15 cellular contexts compared by ENCODE assay signal in genomic region chr4:61628727-61629126, GRCh38.
DNase-seq lines count a peak whose midpoint lies in the region; ATAC-seq and TF ChIP-seq lines count a peak whose summit lies in the region.
"Had no signal": no experiment of that assay in that cellular context is flagged by ENCODE, and none has a peak within 500 bp of the region (broad histone marks: within the 10 kb centered on the region; RNA-seq: fewer than 3 reads in every experiment).

No MANE protein-coding gene starts in this region.

- H3K27ac ChIP-seq in hepatocyte, result no peak overlapping the region
- H3K27ac ChIP-seq: BLaER1 treated with 17β-estradiol and CSF1 and Interleukin-3, amounts not matched to agents 10 nM and 100 nM had no signal

- no peaks in the 10 kb centered on the region for H3K9me3 ChIP-seq in hepatocyte (ENCODE audit: low read depth)
- H3K9me3 ChIP-seq: BLaER1 treated with 17β-estradiol and CSF1 and Interleukin-3, amounts not matched to agents 10 nM and 100 nM had no signal

- H3K4me2 ChIP-seq in hepatocyte, result peak overlapping the region; percentile 47
- H3K4me2 ChIP-seq: BLaER1 treated with 17β-estradiol and CSF1 and Interleukin-3, amounts not matched to agents 10 nM and 100 nM; GM23338 had no signal

- H3K9me3 Mint-ChIP-seq in T-cell, result peaks cover 4 to 14% (median 4%) of the 10 kb centered on the region in 3 donors
- H3K9me3 Mint-ChIP-seq: GM23338 had no signal

- H3K79me2 ChIP-seq in hepatocyte, result no peaks in the 10 kb centered on the region

- H3K9me2 ChIP-seq in hepatocyte (replicated peaks; ENCODE audit: insufficient read depth), result no peaks in the 10 kb centered on the region

- no peak for TF ChIP-seq CTCF in hepatocyte (IDR thresholded peaks at IDR 0.05; ENCODE audit: poor library complexity)

- H3K36me3 Mint-ChIP-seq in T-cell, result no peaks in the 10 kb centered on the region
- H3K36me3 Mint-ChIP-seq: CD4-positive, CD25-positive, alpha-beta regulatory T cell had no signal

- no peaks in the 10 kb centered on the region for H3K27me3 ChIP-seq in hepatocyte
- H3K27me3 ChIP-seq: BLaER1 treated with 17β-estradiol and CSF1 and Interleukin-3, amounts not matched to agents 10 nM and 100 nM had no signal

- H3K27me3 Mint-ChIP-seq in T-cell, result no peaks in the 10 kb centered on the region
- H3K27me3 Mint-ChIP-seq: CD4-positive, CD25-positive, alpha-beta regulatory T cell had no signal

- no peaks in the 10 kb centered on the region for H3K4me1 Mint-ChIP-seq in T-cell
- H3K4me1 Mint-ChIP-seq: CD4-positive, CD25-positive, alpha-beta regulatory T cell; GM23338 had no signal

- CTCF ChIA-PET in T-cell (lab: Charles Lee), result no interaction called here

- POLR2A ChIA-PET in T-cell (lab: Charles Lee), result interaction anchor here in 1 of 2 donors (0.7 kb wide), 1 partner anchor 99 kb away, joined by 3 read pairs; no protein-coding TSS in a partner anchor

- no peak overlapping the region for H3K4me3 Mint-ChIP-seq in T-cell
- H3K4me3 Mint-ChIP-seq: CD4-positive, CD25-positive, alpha-beta regulatory T cell; GM23338 had no signal

- ATAC-seq in T-cell (replicated peaks in 1 of 4) (no peak), GM18870 (IDR thresholded peaks at IDR 0.05; ENCODE audit: unreplicated experiment) (no peak)
- ATAC-seq: GM12878, GM23338 had no signal

- no peak overlapping the region for H2AFZ ChIP-seq in hepatocyte
- H2AFZ ChIP-seq: GM23338 had no signal

- no peak overlapping the region for H3K4me3 ChIP-seq in hepatocyte
- H3K4me3 ChIP-seq: BLaER1 treated with 17β-estradiol and CSF1 and Interleukin-3, amounts not matched to agents 10 nM and 100 nM; GM12878; GM23338 had no signal

- intact Hi-C loops in head of caudate nucleus (cut with DNase I), result no loop called here

- peaks cover 4% of the 10 kb centered on the region for H3K4me1 ChIP-seq in hepatocyte (ENCODE audit: insufficient read depth)
- H3K4me1 ChIP-seq: BLaER1 treated with 17β-estradiol and CSF1 and Interleukin-3, amounts not matched to agents 10 nM and 100 nM had no signal

- H3K36me3 ChIP-seq in hepatocyte (replicated peaks; ENCODE audit: insufficient read depth, low read depth), result no peaks in the 10 kb centered on the region
- H3K36me3 ChIP-seq: BLaER1 treated with 17β-estradiol and CSF1 and Interleukin-3, amounts not matched to agents 10 nM and 100 nM had no signal

- 86% methylated on average over 1 of the region's 1 CpG for WGBS in hepatocyte (ENCODE audit: low lambda C conversion rate, missing lambda C conversion rate)

- DNase-seq in NCI-H146 (lab: John Stamatoyannopoulos, UW), result peak; percentile 24
- no peak for DNase-seq in NCI-H146 treated with DMSO at 0.1 percent for 48 hours (lab: John Stamatoyannopoulos, UW; ENCODE audit: unreplicated experiment)
- peak; percentile 57 for DNase-seq in DMS53 (lab: John Stamatoyannopoulos, UW)
- DNase-seq in NCI-H69 (lab: John Stamatoyannopoulos, UW), result peak; percentile 59
- DNase-seq in hepatocyte (ENCODE audit: low spot score), result peak; percentile 24
- no peak for DNase-seq in head of caudate nucleus
- DNase-seq in T-cell, result no peak
- DNase-seq: 8988T; CD4-positive, CD25-positive, alpha-beta regulatory T cell; DMS79; H7 had no signal

- H4K20me1 ChIP-seq in hepatocyte (ENCODE audit: insufficient read depth, poor library complexity, severe bottlenecking), result no peaks in the 10 kb centered on the region
- H4K20me1 ChIP-seq: BLaER1 treated with 17β-estradiol and CSF1 and Interleukin-3, amounts not matched to agents 10 nM and 100 nM had no signal

- no peak overlapping the region for H3K27ac Mint-ChIP-seq in T-cell
- H3K27ac Mint-ChIP-seq: CD4-positive, CD25-positive, alpha-beta regulatory T cell; GM23338 had no signal

Comparison
In these comparisons a context has a peak if more than half of its experiments do, and no peak if none do; other contexts are left out.
1. DNase-seq: peak in NCI-H146 (single experiment), DMS53 (single experiment), NCI-H69 (single experiment) and hepatocyte (single experiment); none in NCI-H146 treated with DMSO at 0.1 percent for 48 hours (single experiment), head of caudate nucleus (0 of 42) and T-cell (0 of 34).